Comparison of ENCODE assay signal across 11 cellular contexts in genomic region chr16:55487048-55487803, GRCh38. TPM values are rescaled to one million over a fixed set of nuclear protein-coding genes. Genes with fewer than 3 reads are reported as not detected.
DNase-seq lines count a peak whose midpoint lies in the region; ATAC-seq and TF ChIP-seq lines count a peak whose summit lies in the region.
"Had no signal": no experiment of that assay in that cellular context is flagged by ENCODE, and none has a peak within 500 bp of the region (broad histone marks: within the 10 kb centered on the region; RNA-seq: fewer than 3 reads in every experiment).

No MANE protein-coding gene starts in this region.

- 73% methylated on average over 13 of the region's 13 CpGs for WGBS in hepatocyte (ENCODE audit: low lambda C conversion rate, missing lambda C conversion rate)

- in situ Hi-C loops in brain microvascular endothelial cell (cut with HindIII; ENCODE audit: low pct_ligation_motif_present, low sequenced_read_pairs), result no loop called here

- no peak for TF ChIP-seq CTCF in brain microvascular endothelial cell (IDR thresholded peaks at IDR 0.05; ENCODE audit: low read depth, low read length, missing control alignments)
- no peak for TF ChIP-seq CTCF in hepatocyte (IDR thresholded peaks at IDR 0.05; ENCODE audit: poor library complexity)

- no peaks in the 10 kb centered on the region for H3K9me2 ChIP-seq in hepatocyte (replicated peaks; ENCODE audit: insufficient read depth)

- peaks cover 7% of the 10 kb centered on the region for H3K79me2 ChIP-seq in hepatocyte

- no peak overlapping the region for H3K4me2 ChIP-seq in hepatocyte

- H3K27ac ChIP-seq in brain microvascular endothelial cell (no peak overlapping the region), hepatocyte (peak overlapping the region; percentile 62), skin epidermis (peak overlapping the region in 11 of 21 experiments; percentile 21 to 81 (median 57))

- ATAC-seq in HG03442 (IDR thresholded peaks at IDR 0.05; ENCODE audit: unreplicated experiment), result no peak
- no peak for ATAC-seq in HG02678 (IDR thresholded peaks at IDR 0.05; ENCODE audit: unreplicated experiment)
- ATAC-seq: left colon had no signal

- peaks cover 10% of the 10 kb centered on the region for H3K4me1 ChIP-seq in hepatocyte (ENCODE audit: insufficient read depth)

- peak; percentile 70 for DNase-seq in Daoy (ENCODE audit: low read depth)
- DNase-seq in brain microvascular endothelial cell, result peak; percentile 53
- peak; percentile 28 for DNase-seq in hepatocyte (ENCODE audit: low spot score)
- DNase-seq in activated gamma-delta T cell treated with Interleukin-2 at 50 U/mL for 16 hours, result no peak
- DNase-seq in SHP77 treated with DMSO at 0.1 percent for 48 hours (lab: John Stamatoyannopoulos, UW), result no peak
- DNase-seq: CD4-positive, CD25-positive, alpha-beta regulatory T cell; left colon; NCI-H1092 had no signal

- peaks cover 60% of the 10 kb centered on the region for H3K36me3 ChIP-seq in brain microvascular endothelial cell (replicated peaks)
- H3K36me3 ChIP-seq in hepatocyte (replicated peaks; ENCODE audit: insufficient read depth, low read depth), result no peaks in the 10 kb centered on the region

- peaks cover 9% of the 10 kb centered on the region for H4K20me1 ChIP-seq in hepatocyte (ENCODE audit: insufficient read depth, poor library complexity, severe bottlenecking)

- H3K4me3 ChIP-seq in brain microvascular endothelial cell (ENCODE audit: low read depth, low read length) (no peak overlapping the region), hepatocyte (no peak overlapping the region), skin epidermis (no peak overlapping the region)

- no peak overlapping the region for H2AFZ ChIP-seq in hepatocyte

- H3K9me3 ChIP-seq in hepatocyte (ENCODE audit: low read depth), result no peaks in the 10 kb centered on the region

- H3K27me3 ChIP-seq in brain microvascular endothelial cell (replicated peaks) (no peaks in the 10 kb centered on the region), hepatocyte (no peaks in the 10 kb centered on the region)

RNA-seq across cellular contexts. Expression of gene MMP2, which starts 8.2 kb away (rescaled TPM):
- total RNA-seq in Daoy (2014; rRNA removed; shearing (Covaris generic)), result 143 and 147 TPM in 2 replicates
- 107 and 128 TPM in 2 replicates for total RNA-seq in hepatocyte
- polyA plus RNA-seq in hepatocyte, result 196 and 198 TPM in 2 replicates
- polyA plus RNA-seq: CD4-positive, CD25-positive, alpha-beta regulatory T cell had no signal

RNA-seq across cellular contexts. Expression of gene LPCAT2, which starts 21.6 kb away (rescaled TPM):
- 0.45 and 0.69 TPM in 2 replicates for total RNA-seq in Daoy (2014; rRNA removed; shearing (Covaris generic))
- 9.5 and 13.9 TPM in 2 replicates for total RNA-seq in hepatocyte
- polyA plus RNA-seq in hepatocyte, result 6.4 and 10.6 TPM in 2 replicates

Comparison
In these comparisons a context has a peak if more than half of its experiments do, and no peak if none do; other contexts are left out.
1. DNase-seq: peak in Daoy (single experiment), brain microvascular endothelial cell (single experiment) and hepatocyte (single experiment); none in activated gamma-delta T cell treated with Interleukin-2 at 50 U/mL for 16 hours (single experiment) and SHP77 treated with DMSO at 0.1 percent for 48 hours (single experiment).